In genomic region chr13:43514326-43514725, GRCh38 we compare ENCODE assay signal across 37 cellular contexts.
"Had no signal": no experiment of that assay in that cellular context is flagged by ENCODE, and none has a peak within 500 bp of the region (broad histone marks: within the 10 kb centered on the region; RNA-seq: fewer than 3 reads in every experiment).

No MANE protein-coding gene starts in this region.

- H3K9me3 ChIP-seq: Peyer's patch had no signal

- ATAC-seq: activated CD8-positive, alpha-beta memory T cell treated with anti-CD3 and anti-CD28 coated beads, Interleukin-2, amount 10 ng/mL, durations not matched to agents 7 days and 5 days; activated T-cell treated with anti-CD3 and anti-CD28 coated beads, Interleukin-2, amount 50 U/mL, for 72 hours; activated T-helper 17 cell treated with anti-CD3 and anti-CD28 coated beads, Interleukin-2, amount 50 U/mL, for 72 hours; PC-3 had no signal

- H3K27me3 ChIP-seq: brain microvascular endothelial cell, Peyer's patch had no signal

- H3K4me1 ChIP-seq: Peyer's patch had no signal

- DNase-seq: activated CD4-positive, alpha-beta memory T cell treated with anti-CD3 and anti-CD28 coated beads, Interleukin-2, amount 10 ng/mL, durations not matched to agents 7 days and 5 days; activated CD4-positive, alpha-beta T cell treated with anti-CD3 and anti-CD28 coated beads for 1 hour; activated CD4-positive, alpha-beta T cell treated with anti-CD3 and anti-CD28 coated beads for 48 hours; activated CD4-positive, CD25-positive, alpha-beta regulatory T cell; activated CD8-positive, alpha-beta memory T cell treated with anti-CD3 and anti-CD28 coated beads for 24 hours; activated CD8-positive, alpha-beta memory T cell treated with anti-CD3 and anti-CD28 coated beads, Interleukin-2, amount 10 ng/mL, durations not matched to agents 7 days and 5 days; activated effector memory CD4-positive, alpha-beta T cell treated with anti-CD3 and anti-CD28 coated beads, Interleukin-2, amount 50 U/mL, for 16 hours; activated naive CD4-positive, alpha-beta T cell; activated naive CD4-positive, alpha-beta T cell treated with anti-CD3 and anti-CD28 coated beads, Interleukin-2, amount 50 U/mL, for 16 hours; activated naive CD8-positive, alpha-beta T cell treated with anti-CD3 and anti-CD28 coated beads for 36 hours; activated T-cell treated with anti-CD3 and anti-CD28 coated beads, Interleukin-2, amount 50 U/mL, for 1 hour; activated T-cell treated with anti-CD3 and anti-CD28 coated beads, Interleukin-2, amount 50 U/mL, for 72 hours; amniotic stem cell; aorta; brain microvascular endothelial cell; Karpas-422; KBM-7; NCI-H1048; NCI-H1105 treated with DMSO at 0.1 percent for 48 hours; NCI-H1436; NCI-H1694; NCI-H1930; NCI-H2081 treated with DMSO at 0.1 percent for 48 hours; NCI-H226; NCI-H510A; NCI-H526; NCI-H748 treated with DMSO at 0.1 percent for 48 hours; NK-92 treated with Interleukin-12 subunit alpha and Interleukin-12 subunit beta, amount 100 ng/mL, for 24 hours; PC-3; Peyer's patch; RPMI8226; SW 1271; T-helper 1 cell; T-helper 2 cell; T-helper 9 cell; WERI-Rb-1 had no signal

- H3K36me3 ChIP-seq: brain microvascular endothelial cell, Peyer's patch, WERI-Rb-1 had no signal

- H3K4me3 ChIP-seq: Peyer's patch had no signal

- H3K27ac ChIP-seq: brain microvascular endothelial cell, Peyer's patch, WERI-Rb-1 had no signal
